ENCODE assay signal across 8 cellular contexts in genomic region chr10:121597504-121598241, GRCh38. TPM values are rescaled to one million over a fixed set of nuclear protein-coding genes. Genes with fewer than 3 reads are reported as not detected.
DNase-seq lines count a peak whose midpoint lies in the region; ATAC-seq and TF ChIP-seq lines count a peak whose summit lies in the region.

No MANE protein-coding gene starts in this region.

- DNase-seq in DMS53 (lab: John Stamatoyannopoulos, UW) (peak; percentile 63), DMS53 treated with DMSO at 0.1 percent for 48 hours (lab: John Stamatoyannopoulos, UW; ENCODE audit: unreplicated experiment) (no peak), T47D (ENCODE audit: low read depth in 1 of 2, low spot score in 1 of 2) (peak; percentile 23 to 26), left lung (no peak), thoracic aorta (ENCODE audit: low spot score) (no peak), NK-92 (lab: John Stamatoyannopoulos, UW; ENCODE audit: unreplicated experiment) (no peak)

- ATAC-seq in left lung (peak; percentile 6), thoracic aorta (ENCODE audit: insufficient number of reproducible peaks, low FRiP score, low read depth) (no peak), HG03159 (IDR thresholded peaks at IDR 0.05; ENCODE audit: unreplicated experiment) (no peak), HG02973 (IDR thresholded peaks at IDR 0.05; ENCODE audit: unreplicated experiment) (no peak)

- no peaks in the 10 kb centered on the region for H3K36me3 ChIP-seq in left lung
- no peaks in the 10 kb centered on the region for H3K36me3 ChIP-seq in thoracic aorta

- peaks cover 27 to 95% of the 10 kb centered on the region in 2 donors for H3K27me3 ChIP-seq in left lung
- no peaks in the 10 kb centered on the region for H3K27me3 ChIP-seq in thoracic aorta (replicated peaks; ENCODE audit: insufficient read depth)

- TF ChIP-seq CTCF in left lung (IDR thresholded peaks at IDR 0.05) (no peak), thoracic aorta (IDR thresholded peaks at IDR 0.05) (no peak)

- in situ Hi-C loops in T47D (cut with HindIII; ENCODE audit: low pct_unique_long_range_greater_than_20kb, low sequenced_read_pairs) = no loop called here

- H3K9me3 ChIP-seq in left lung (no peaks in the 10 kb centered on the region), thoracic aorta (no peaks in the 10 kb centered on the region)

- H3K4me1 ChIP-seq in left lung (peaks cover 3 to 4% of the 10 kb centered on the region in 2 donors), thoracic aorta (ENCODE audit: control insufficient read depth in 1 of 2, low read depth in 2 of 2) (peaks cover 0 to 12% of the 10 kb centered on the region in 2 donors)

- intact Hi-C loops in left lung (cut with DNase I) = no loop called here

- H3K27ac ChIP-seq in left lung (peak overlapping the region; percentile 48 to 76), thoracic aorta (peak overlapping the region; percentile 63 to 80)

- H3K4me3 ChIP-seq in left lung = peak overlapping the region; percentile 43 to 52
- peak overlapping the region; percentile 73 for H3K4me3 ChIP-seq in thoracic aorta

RNA-seq across cellular contexts. Expression of gene FGFR2, which starts 0.6 kb away (rescaled TPM):
- total RNA-seq in left lung = 10 to 100 TPM; 48.0 to 71.3 TPM
- total RNA-seq in thoracic aorta = 10 to 100 TPM in 1 of 2 donors, 1 to 10 TPM in 1; 7.2 to 16.2 TPM

Comparison
In these comparisons a context has a peak if more than half of its experiments do, and no peak if none do; other contexts are left out.
1. DNase-seq: peak in DMS53 (single experiment) and T47D (2 of 2); none in DMS53 treated with DMSO at 0.1 percent for 48 hours (single experiment), left lung (0 of 2), thoracic aorta (single experiment) and NK-92 (single experiment).